In the genomic region with DNA sequence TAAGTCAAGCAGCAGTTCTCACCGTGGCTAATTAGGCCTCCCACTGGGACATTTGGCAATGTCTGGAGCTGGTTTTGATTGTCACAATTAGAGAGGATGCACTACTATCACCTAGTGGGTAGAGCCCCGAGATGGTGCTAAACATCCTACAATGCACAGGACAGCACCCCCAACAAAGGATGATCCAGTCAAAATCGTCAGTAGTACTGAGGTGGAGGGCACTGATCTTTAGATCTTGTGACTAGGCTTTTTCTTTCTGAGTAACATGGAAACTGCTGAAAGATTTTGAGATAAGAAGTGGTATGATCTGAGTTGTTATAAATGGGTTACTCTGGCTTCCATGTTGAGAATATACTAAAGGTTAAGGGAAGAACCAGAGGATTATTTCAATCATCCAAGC, we compare ENCODE assay signal across 32 cellular contexts. TPM values are rescaled to one million over a fixed set of nuclear protein-coding genes. Genes with fewer than 3 reads are reported as not detected.
"Had no signal": no experiment of that assay in that cellular context is flagged by ENCODE, and none has a peak within 500 bp of the region (broad histone marks: within the 10 kb centered on the region; RNA-seq: fewer than 3 reads in every experiment).

No MANE protein-coding gene starts in this region.

- H3K27ac ChIP-seq: esophagus muscularis mucosa, foreskin keratinocyte, heart left ventricle, ovary, right lobe of liver, testis, transverse colon had no signal

- H3K36me3 ChIP-seq: esophagus muscularis mucosa, heart left ventricle, ovary, right lobe of liver, transverse colon had no signal

- ATAC-seq: foreskin keratinocyte, heart left ventricle, left colon, right lobe of liver, SK-N-SH treated with all-trans-retinoic acid at 6 μM for 48 hours, T-helper 17 cell had no signal

- DNase-seq: activated CD4-positive, alpha-beta T cell treated with anti-CD3 and anti-CD28 coated beads for 4 hours; activated effector memory CD4-positive, alpha-beta T cell treated with Interleukin-2 at 50 U/mL for 16 hours; activated naive CD4-positive, alpha-beta T cell treated with anti-CD3 and anti-CD28 coated beads, Interleukin-2, amount 10 ng/mL, durations not matched to agents 7 days and 5 days; activated T-cell treated with anti-CD3 and anti-CD28 coated beads, Interleukin-2, amount 50 U/mL, for 48 hours; anterior cingulate cortex; foreskin keratinocyte; heart left ventricle; hypothalamus; immature natural killer cell; kidney; left colon; mammary epithelial cell; naive B cell; ovary; right lobe of liver; stimulated activated naive CD4-positive, alpha-beta T cell; T-helper 17 cell; testis; transverse colon had no signal

- H3K4me3 Mint-ChIP-seq: activated naive CD4-positive, alpha-beta T cell treated with anti-CD3 and anti-CD28 coated beads, Interleukin-2, amount 10 ng/mL, durations not matched to agents 7 days and 5 days; central memory CD8-positive, alpha-beta T cell; dendritic cell treated with granulocyte-macrophage colony-stimulating factor and Interleukin-4, amounts not matched to agents 40 ng/mL and 50 ng/mL, for 4 days; immature natural killer cell; mesothelial cell of epicardium; naive B cell; T-helper 17 cell had no signal

- H3K9me3 Mint-ChIP-seq: activated naive CD4-positive, alpha-beta T cell treated with anti-CD3 and anti-CD28 coated beads, Interleukin-2, amount 10 ng/mL, durations not matched to agents 7 days and 5 days; central memory CD8-positive, alpha-beta T cell; dendritic cell treated with granulocyte-macrophage colony-stimulating factor and Interleukin-4, amounts not matched to agents 40 ng/mL and 50 ng/mL, for 4 days; immature natural killer cell had no signal

- H3K4me1 Mint-ChIP-seq: central memory CD8-positive, alpha-beta T cell; mesothelial cell of epicardium; T-helper 17 cell had no signal

- H3K27me3 ChIP-seq: ovary, right lobe of liver, testis had no signal

- H3K4me1 ChIP-seq: foreskin keratinocyte, right lobe of liver, testis, transverse colon had no signal

- H3K36me3 Mint-ChIP-seq: activated naive CD4-positive, alpha-beta T cell treated with anti-CD3 and anti-CD28 coated beads, Interleukin-2, amount 10 ng/mL, durations not matched to agents 7 days and 5 days; immature natural killer cell; mesothelial cell of epicardium; naive B cell had no signal

- H3K4me3 ChIP-seq: esophagus muscularis mucosa, heart left ventricle, ovary, right lobe of liver, testis, transverse colon had no signal

- H3K27ac Mint-ChIP-seq: activated naive CD4-positive, alpha-beta T cell treated with anti-CD3 and anti-CD28 coated beads, Interleukin-2, amount 10 ng/mL, durations not matched to agents 7 days and 5 days; dendritic cell treated with granulocyte-macrophage colony-stimulating factor and Interleukin-4, amounts not matched to agents 40 ng/mL and 50 ng/mL, for 4 days; immature natural killer cell; mesothelial cell of epicardium; naive B cell; progenitor cell of endocrine pancreas; T-helper 17 cell had no signal

- H3K9me3 ChIP-seq: ovary, right lobe of liver, testis, transverse colon had no signal

RNA-seq across cellular contexts. Expression of a gene that starts 12.0 kb away (rescaled TPM):
- total RNA-seq: bronchial epithelial cell, foreskin keratinocyte, mammary epithelial cell, T-helper 17 cell had no signal
- polyA plus RNA-seq: foreskin keratinocyte, immature natural killer cell, mammary epithelial cell, neural cell had no signal

RNA-seq across cellular contexts. Expression of a gene that starts 37.3 kb away (rescaled TPM):
- total RNA-seq: bronchial epithelial cell, esophagus muscularis mucosa, foreskin keratinocyte, heart left ventricle, kidney, left colon, liver, mammary epithelial cell, mesothelial cell of epicardium, ovary, progenitor cell of endocrine pancreas, renal cortical epithelial cell, right lobe of liver, skeletal muscle tissue, T-helper 17 cell, transverse colon, urinary bladder had no signal
- polyA plus RNA-seq: adipose tissue, foreskin keratinocyte, heart left ventricle, immature natural killer cell, liver, mammary epithelial cell, neural cell, ovary, urinary bladder had no signal

RNA-seq across cellular contexts. Expression of a gene that starts 59.8 kb away (rescaled TPM):
- total RNA-seq: bronchial epithelial cell, foreskin keratinocyte, heart left ventricle, kidney, liver, mammary epithelial cell, mesothelial cell of epicardium, ovary, progenitor cell of endocrine pancreas, renal cortical epithelial cell, right lobe of liver, skeletal muscle tissue, T-helper 17 cell, testis, transverse colon had no signal
- polyA plus RNA-seq: foreskin keratinocyte, heart left ventricle, immature natural killer cell, liver, mammary epithelial cell, neural cell, urinary bladder had no signal
